ENCODE assay signal across 20 cellular contexts in the genomic region with DNA sequence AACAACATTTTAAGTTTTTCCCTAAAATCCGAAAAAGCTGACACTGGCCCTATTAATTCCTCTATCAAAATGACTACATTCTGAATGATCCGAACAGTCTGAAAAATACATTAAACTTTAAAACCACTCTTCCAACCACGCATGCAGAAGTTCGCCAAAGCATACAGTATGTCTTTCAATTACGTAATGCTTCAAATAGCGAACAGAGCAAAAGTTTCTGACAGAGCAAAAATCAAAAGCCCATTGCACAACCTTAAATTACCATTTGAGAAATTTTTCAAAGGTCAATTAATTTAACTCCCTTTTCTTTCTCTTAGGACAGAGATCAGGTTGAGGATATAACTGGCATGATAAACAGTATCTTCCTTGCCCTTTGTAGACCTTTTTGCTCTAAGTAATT. TPM values are rescaled to one million over a fixed set of nuclear protein-coding genes. Genes with fewer than 3 reads are reported as not detected.
A peak's percentile ranks its signal among the peaks of the same experiment; 100 is the strongest.
DNase-seq lines count a peak whose midpoint lies in the region; ATAC-seq, FAIRE-seq and TF ChIP-seq lines count a peak whose summit lies in the region.
"Had no signal": no experiment of that assay in that cellular context is flagged by ENCODE, and none has a peak within 500 bp of the region (broad histone marks: within the 10 kb centered on the region; RNA-seq: fewer than 3 reads in every experiment).

No MANE protein-coding gene starts in this region.

- H3K79me2 ChIP-seq in astrocyte (ENCODE audit: insufficient read depth, low read length) (peaks cover 18% of the 10 kb centered on the region), parathyroid adenoma (no peaks in the 10 kb centered on the region)

- H3K36me3 Mint-ChIP-seq in astrocyte (ENCODE audit: low read depth, unreplicated experiment): peaks cover 36% of the 10 kb centered on the region
- H3K36me3 Mint-ChIP-seq: CD8-positive, alpha-beta T cell had no signal

- peak; percentile 63 for ATAC-seq in left lobe of liver
- ATAC-seq: CD8-positive, alpha-beta T cell; SK-N-SH treated with all-trans-retinoic acid at 6 μM for 48 hours had no signal

- H3K27me3 Mint-ChIP-seq in astrocyte (ENCODE audit: low read depth, unreplicated experiment): no peaks in the 10 kb centered on the region

- no peak for TF ChIP-seq POLR2A in NB4 (IDR thresholded peaks at IDR 0.05; ENCODE audit: extremely low read depth, insufficient read length)

- peaks cover 11% of the 10 kb centered on the region for H4K20me1 ChIP-seq in astrocyte (ENCODE audit: insufficient read depth, low read length)
- H4K20me1 ChIP-seq: BLaER1 treated with 17β-estradiol and CSF1 and Interleukin-3, amounts not matched to agents 10 nM and 100 nM had no signal

- peak overlapping the region; percentile 78 for H3K27ac ChIP-seq in astrocyte (ENCODE audit: low read depth, low read length)
- peak overlapping the region; percentile 92 for H3K27ac ChIP-seq in parathyroid adenoma
- H3K27ac ChIP-seq: BLaER1 treated with 17β-estradiol and CSF1 and Interleukin-3, amounts not matched to agents 10 nM and 100 nM; KMS-11 had no signal

- H3K4me2 ChIP-seq in astrocyte (ENCODE audit: low read length) (no peak overlapping the region), parathyroid adenoma (ENCODE audit: low read length) (no peak overlapping the region)
- H3K4me2 ChIP-seq: KMS-11 had no signal

- H3K36me3 ChIP-seq in astrocyte (ENCODE audit: insufficient read depth, low read length) (peaks cover 62% of the 10 kb centered on the region), parathyroid adenoma (ENCODE audit: control insufficient read depth, insufficient read depth, low read length) (no peaks in the 10 kb centered on the region)
- H3K36me3 ChIP-seq: BLaER1 treated with 17β-estradiol and CSF1 and Interleukin-3, amounts not matched to agents 10 nM and 100 nM had no signal

- no peaks in the 10 kb centered on the region for H3K9me3 ChIP-seq in astrocyte (ENCODE audit: insufficient read depth, low read depth, low read length)
- H3K9me3 ChIP-seq in parathyroid adenoma (ENCODE audit: control insufficient read depth, low read length): no peaks in the 10 kb centered on the region
- H3K9me3 ChIP-seq: BLaER1 treated with 17β-estradiol and CSF1 and Interleukin-3, amounts not matched to agents 10 nM and 100 nM had no signal

- H3K4me1 ChIP-seq in astrocyte (ENCODE audit: insufficient read depth, low read length) (no peaks in the 10 kb centered on the region), parathyroid adenoma (peaks cover 15% of the 10 kb centered on the region)

- TF ChIP-seq CTCF in NB4 (IDR thresholded peaks at IDR 0.05; ENCODE audit: low read depth, low read length) (no peak), astrocyte (IDR thresholded peaks at IDR 0.05; ENCODE audit: insufficient read depth, low read depth, low read length) (no peak), parathyroid adenoma (IDR thresholded peaks at IDR 0.05) (no peak)

- peaks cover 44% of the 10 kb centered on the region for H3K4me1 Mint-ChIP-seq in astrocyte (ENCODE audit: low read depth, unreplicated experiment)

- H3K9ac ChIP-seq in astrocyte (ENCODE audit: low read length): peak overlapping the region; percentile 25
- H3K9ac ChIP-seq in parathyroid adenoma: no peak overlapping the region
- H3K9ac ChIP-seq: BLaER1 treated with 17β-estradiol and CSF1 and Interleukin-3, amounts not matched to agents 10 nM and 100 nM; KMS-11 had no signal

- H3K4me3 ChIP-seq in NB4 (ENCODE audit: low read depth, low read length) (no peak overlapping the region), astrocyte (ENCODE audit: insufficient read depth, low read depth, low read length) (no peak overlapping the region), parathyroid adenoma (ENCODE audit: low read depth, low read length) (no peak overlapping the region)
- H3K4me3 ChIP-seq: BLaER1 treated with 17β-estradiol and CSF1 and Interleukin-3, amounts not matched to agents 10 nM and 100 nM had no signal

- DNase-seq in NB4 (ENCODE audit: low read depth) (peak; percentile 10), astrocyte (ENCODE audit: low read depth) (no peak), left lobe of liver (ENCODE audit: low spot score) (no peak), NCI-H1930 (lab: John Stamatoyannopoulos, UW) (no peak), DMS153 (lab: John Stamatoyannopoulos, UW) (no peak), NCI-H446 (lab: John Stamatoyannopoulos, UW) (no peak)
- DNase-seq: CD8-positive, alpha-beta T cell; DMS79; H7; HFFc6; NCI-H1105; NCI-H510A; NCI-H748 treated with DMSO at 0.1 percent for 48 hours; RPMI8226; SHP77 treated with DMSO at 0.1 percent for 48 hours had no signal

- FAIRE-seq in astrocyte (lab: Jason Lieb, UNC): no peak
- FAIRE-seq: D721Med had no signal

- H3K9me3 Mint-ChIP-seq in astrocyte (ENCODE audit: unreplicated experiment): no peaks in the 10 kb centered on the region
- H3K9me3 Mint-ChIP-seq: CD8-positive, alpha-beta T cell; HFFc6 had no signal

- H3K27me3 ChIP-seq in astrocyte (ENCODE audit: insufficient read depth, low read length) (no peaks in the 10 kb centered on the region), parathyroid adenoma (ENCODE audit: control insufficient read depth, insufficient read depth, low read length) (no peaks in the 10 kb centered on the region)
- H3K27me3 ChIP-seq: BLaER1 treated with 17β-estradiol and CSF1 and Interleukin-3, amounts not matched to agents 10 nM and 100 nM had no signal

- H3K27ac Mint-ChIP-seq in astrocyte (ENCODE audit: unreplicated experiment): no peak overlapping the region
- H3K27ac Mint-ChIP-seq: CD8-positive, alpha-beta T cell; HFFc6 had no signal

- no peak overlapping the region for H3K4me3 Mint-ChIP-seq in astrocyte (ENCODE audit: unreplicated experiment)
- H3K4me3 Mint-ChIP-seq: CD8-positive, alpha-beta T cell; HFFc6 had no signal

- H2AFZ ChIP-seq in astrocyte (ENCODE audit: low read depth, low read length) (no peak overlapping the region), parathyroid adenoma (no peak overlapping the region)

RNA-seq across cellular contexts. Expression of a gene that starts 33.2 kb away (rescaled TPM):
- 96.0 and 129 TPM in 2 replicates for total RNA-seq in astrocyte
- total RNA-seq in left lobe of liver: 10.8 TPM
- total RNA-seq: CD8-positive, alpha-beta T cell had no signal
